In the genomic region with DNA sequence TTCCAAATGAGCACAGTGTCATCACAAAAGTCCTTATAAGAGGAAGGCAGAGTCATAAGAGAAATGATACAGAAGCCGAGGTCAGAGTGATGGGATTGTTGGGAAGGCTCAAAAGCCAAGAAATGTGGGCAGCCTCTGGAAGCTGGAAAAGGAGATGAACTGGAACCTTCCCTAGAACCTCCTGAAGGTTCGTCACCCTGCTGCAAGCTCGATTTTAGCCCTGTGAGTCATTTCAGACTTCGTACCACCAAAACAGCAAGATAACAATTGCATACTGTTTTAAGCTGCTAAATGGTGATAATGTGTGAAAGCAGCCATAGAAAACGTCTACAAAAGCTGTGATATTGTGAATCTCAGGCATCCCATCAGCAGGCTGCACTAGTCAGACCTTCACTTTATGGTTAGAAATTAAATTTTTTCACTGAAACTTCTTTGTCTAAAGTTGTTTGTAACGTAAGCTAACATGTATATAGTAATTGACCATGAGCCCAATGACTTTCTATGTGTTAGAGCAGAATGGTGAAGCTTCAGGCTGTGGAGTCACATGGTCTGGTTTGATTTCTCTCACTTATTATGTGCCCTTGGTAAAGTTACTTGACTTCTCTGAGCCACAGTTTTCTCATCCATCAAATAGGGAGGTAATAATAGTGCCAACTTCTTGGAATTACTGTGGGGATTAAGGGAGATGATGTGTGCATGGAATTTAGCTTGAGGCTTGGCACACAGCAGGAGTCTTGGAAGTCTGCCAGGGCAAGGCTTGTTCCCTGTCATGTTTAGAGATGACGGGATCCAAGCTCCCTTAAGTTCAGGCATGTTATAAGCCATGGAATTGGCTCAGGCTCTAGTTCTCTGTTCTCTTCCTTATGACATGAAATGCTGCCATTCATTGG, we compare ENCODE assay signal across 10 cellular contexts.
A peak's percentile ranks its signal among the peaks of the same experiment; 100 is the strongest.
DNase-seq lines count a peak whose midpoint lies in the region; ATAC-seq, FAIRE-seq and TF ChIP-seq lines count a peak whose summit lies in the region.
"Had no signal": no experiment of that assay in that cellular context is flagged by ENCODE, and none has a peak within 500 bp of the region (broad histone marks: within the 10 kb centered on the region; RNA-seq: fewer than 3 reads in every experiment).

No MANE protein-coding gene starts in this region.

- no peak for TF ChIP-seq EP300 in A549 (IDR thresholded peaks at IDR 0.05)

- DNase-seq in A549 (ENCODE audit: low read depth in 1 of 2, low spot score in 1 of 2) = peak; percentile 4 to 64
- DNase-seq in HFFc6 = peak; percentile 74
- peak; percentile 81 for DNase-seq in RWPE2 (ENCODE audit: low spot score)
- DNase-seq in globus pallidus (ENCODE audit: low spot score) = peak; percentile 40
- no peak for DNase-seq in MM.1S
- DNase-seq in endothelial cell (ENCODE audit: low spot score) = no peak
- no peak for DNase-seq in cerebellum (ENCODE audit: low spot score)
- no peak for DNase-seq in iPS-NIHi7 (ENCODE audit: extremely low spot score)
- DNase-seq: DMS79 treated with DMSO at 0.1 percent for 48 hours had no signal

- H3K4me2 ChIP-seq in A549 = no peak overlapping the region
- no peak overlapping the region for H3K4me2 ChIP-seq in MM.1S (ENCODE audit: low read depth, low read length)

- no peak for TF ChIP-seq CTCF in A549 (IDR thresholded peaks at IDR 0.05)
- TF ChIP-seq CTCF in HFFc6 (IDR thresholded peaks at IDR 0.05) = no peak
- no peak for TF ChIP-seq CTCF in RWPE2 (IDR thresholded peaks at IDR 0.05; ENCODE audit: poor library complexity, severe bottlenecking)
- no peak for TF ChIP-seq CTCF in MM.1S (IDR thresholded peaks at IDR 0.05; ENCODE audit: low read length)
- no peak for TF ChIP-seq CTCF in endothelial cell (IDR thresholded peaks at IDR 0.05; ENCODE audit: unreplicated experiment)

- peak; percentile 19 to 63; a peak in 4 of 6 replicates for ATAC-seq in A549
- ATAC-seq in RWPE2 (ENCODE audit: low read depth) = peak; percentile 94
- ATAC-seq: activated naive CD4-positive, alpha-beta T cell treated with anti-CD3 and anti-CD28 coated beads, Interleukin-2, amount 50 U/mL, for 72 hours had no signal

- H3K36me3 Mint-ChIP-seq in HFFc6 (ENCODE audit: low read depth) (peaks cover 80% of the 10 kb centered on the region), endothelial cell (ENCODE audit: low read depth, unreplicated experiment) (no peaks in the 10 kb centered on the region)

- POLR2A ChIA-PET in A549 (lab: Yijun Ruan, JAX) = no interaction called here

- TF ChIP-seq POLR2A in A549 (IDR thresholded peaks at IDR 0.05; ENCODE audit: low read length) = no peak

- no peak overlapping the region for H3K9ac ChIP-seq in MM.1S (ENCODE audit: low read length)

- peak overlapping the region; percentile 29 for H3K27ac Mint-ChIP-seq in HFFc6
- H3K27ac Mint-ChIP-seq in endothelial cell (ENCODE audit: unreplicated experiment) = no peak overlapping the region

- H3K27me3 ChIP-seq in RWPE2 (ENCODE audit: insufficient read depth, poor library complexity, severe bottlenecking) = no peaks in the 10 kb centered on the region
- no peaks in the 10 kb centered on the region for H3K27me3 ChIP-seq in MM.1S (replicated peaks; ENCODE audit: insufficient read depth, low read length)

- H3K27ac ChIP-seq in A549 (0 out of 6 replicates have a peak overlapping the region, but pooled peaks of 1 of the 2 experiments have one; percentile 5), RWPE2 (ENCODE audit: poor library complexity, severe bottlenecking) (no peak overlapping the region), MM.1S (ENCODE audit: low read length) (no peak overlapping the region)

- peaks cover 6% of the 10 kb centered on the region for H3K27me3 Mint-ChIP-seq in HFFc6 (ENCODE audit: insufficient read depth)
- no peaks in the 10 kb centered on the region for H3K27me3 Mint-ChIP-seq in endothelial cell (ENCODE audit: unreplicated experiment)

- no peaks in the 10 kb centered on the region for H3F3A ChIP-seq in MM.1S (ENCODE audit: insufficient read depth, low read length)

- H3K4me1 ChIP-seq in A549 (peaks cover 10% of the 10 kb centered on the region), RWPE2 (ENCODE audit: insufficient read depth, poor library complexity, severe bottlenecking) (peaks cover 6% of the 10 kb centered on the region), MM.1S (ENCODE audit: low read length) (no peaks in the 10 kb centered on the region)

- H3K4me3 Mint-ChIP-seq in HFFc6 = no peak overlapping the region
- no peak overlapping the region for H3K4me3 Mint-ChIP-seq in endothelial cell (ENCODE audit: unreplicated experiment)

- no peaks in the 10 kb centered on the region for H3K9me3 ChIP-seq in A549
- no peaks in the 10 kb centered on the region for H3K9me3 ChIP-seq in RWPE2 (ENCODE audit: severe bottlenecking)
- no peaks in the 10 kb centered on the region for H3K9me3 ChIP-seq in MM.1S (replicated peaks; ENCODE audit: insufficient read depth, low read length)

- no peaks in the 10 kb centered on the region for H3K9me3 Mint-ChIP-seq in HFFc6
- H3K9me3 Mint-ChIP-seq in endothelial cell (ENCODE audit: unreplicated experiment) = no peaks in the 10 kb centered on the region
- H3K9me3 Mint-ChIP-seq: activated naive CD4-positive, alpha-beta T cell treated with anti-CD3 and anti-CD28 coated beads, Interleukin-2, amount 50 U/mL, for 72 hours had no signal

- no peak overlapping the region for H2AFZ ChIP-seq in MM.1S (ENCODE audit: low read length)

- H3K9me2 ChIP-seq in MM.1S (replicated peaks; ENCODE audit: insufficient read depth, low read length) = no peaks in the 10 kb centered on the region

- H3K79me2 ChIP-seq in MM.1S (ENCODE audit: low read length) = no peaks in the 10 kb centered on the region

- WGBS in A549 (ENCODE audit: missing lambda C conversion rate) = 72% methylated on average over 7 of the region's 7 CpGs

- H3K36me3 ChIP-seq in RWPE2 (ENCODE audit: low read depth) (no peaks in the 10 kb centered on the region), MM.1S (replicated peaks; ENCODE audit: insufficient read depth, low read length) (no peaks in the 10 kb centered on the region; the same call in 1 of the 2 replicates)

- no peaks in the 10 kb centered on the region for H4K20me1 ChIP-seq in MM.1S (ENCODE audit: insufficient read depth, low read length)

- H3K4me3 ChIP-seq in A549 = no peak overlapping the region
- H3K4me3 ChIP-seq in RWPE2 (ENCODE audit: severe bottlenecking) = no peak overlapping the region
- no peak overlapping the region for H3K4me3 ChIP-seq in MM.1S (ENCODE audit: low read length)

- no peak for TF ChIP-seq RAD21 in A549 (conservative IDR thresholded peaks at IDR 0.05 in 1 of 2, IDR thresholded peaks at IDR 0.05 in 1 of 2)

- H3K4me1 Mint-ChIP-seq in HFFc6 (ENCODE audit: low read depth) (peaks cover 38% of the 10 kb centered on the region), endothelial cell (ENCODE audit: unreplicated experiment) (no peaks in the 10 kb centered on the region)

- CTCF ChIA-PET in A549 (lab: Yijun Ruan, JAX) = interaction anchor here (1.0 to 2.6 kb wide), 3 partner anchors 11 to 332 kb away, joined by 3 to 7 read pairs (median 4); no protein-coding TSS in a partner anchor

- no peak for FAIRE-seq in A549 (lab: Jason Lieb, UNC)

TF ChIP-seq in A549, 52 proteins besides CTCF, POLR2A, EP300 and RAD21 (continues in another document):
- TF ChIP-seq KDM5A (IDR thresholded peaks at IDR 0.05) (no peak), FOXS1 (CRISPR knock-in tag; IDR thresholded peaks at IDR 0.05) (no peak), BHLHE40 (IDR thresholded peaks at IDR 0.05; ENCODE audit: low read depth, low read length) (no peak), PHF8 (IDR thresholded peaks at IDR 0.05; ENCODE audit: borderline replicate concordance, low read depth) (no peak), RFX5 (IDR thresholded peaks at IDR 0.05) (no peak), NFE2L2 (conservative IDR thresholded peaks at IDR 0.05; ENCODE audit: low read length) (no peak), CHD2 (IDR thresholded peaks at IDR 0.05; ENCODE audit: low read length, partially characterized antibody) (no peak), ZNF302 (CRISPR knock-in tag; IDR thresholded peaks at IDR 0.05) (no peak)
- TF ChIP-seq, protein P1, sequence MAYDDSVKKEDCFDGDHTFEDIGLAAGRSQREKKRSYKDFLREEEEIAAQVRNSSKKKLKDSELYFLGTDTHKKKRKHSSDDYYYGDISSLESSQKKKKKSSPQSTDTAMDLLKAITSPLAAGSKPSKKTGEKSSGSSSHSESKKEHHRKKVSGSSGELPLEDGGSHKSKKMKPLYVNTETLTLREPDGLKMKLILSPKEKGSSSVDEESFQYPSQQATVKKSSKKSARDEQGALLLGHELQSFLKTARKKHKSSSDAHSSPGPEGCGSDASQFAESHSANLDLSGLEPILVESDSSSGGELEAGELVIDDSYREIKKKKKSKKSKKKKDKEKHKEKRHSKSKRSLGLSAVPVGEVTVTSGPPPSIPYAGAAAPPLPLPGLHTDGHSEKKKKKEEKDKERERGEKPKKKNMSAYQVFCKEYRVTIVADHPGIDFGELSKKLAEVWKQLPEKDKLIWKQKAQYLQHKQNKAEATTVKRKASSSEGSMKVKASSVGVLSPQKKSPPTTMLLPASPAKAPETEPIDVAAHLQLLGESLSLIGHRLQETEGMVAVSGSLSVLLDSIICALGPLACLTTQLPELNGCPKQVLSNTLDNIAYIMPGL (CRISPR knock-in tag; IDR thresholded peaks at IDR 0.05; ENCODE audit: borderline replicate concordance) = no peak
- TF ChIP-seq, protein P2, sequence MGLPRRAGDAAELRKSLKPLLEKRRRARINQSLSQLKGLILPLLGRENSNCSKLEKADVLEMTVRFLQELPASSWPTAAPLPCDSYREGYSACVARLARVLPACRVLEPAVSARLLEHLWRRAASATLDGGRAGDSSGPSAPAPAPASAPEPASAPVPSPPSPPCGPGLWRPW (IDR thresholded peaks at IDR 0.05) = no peak
- TF ChIP-seq, protein P3, sequence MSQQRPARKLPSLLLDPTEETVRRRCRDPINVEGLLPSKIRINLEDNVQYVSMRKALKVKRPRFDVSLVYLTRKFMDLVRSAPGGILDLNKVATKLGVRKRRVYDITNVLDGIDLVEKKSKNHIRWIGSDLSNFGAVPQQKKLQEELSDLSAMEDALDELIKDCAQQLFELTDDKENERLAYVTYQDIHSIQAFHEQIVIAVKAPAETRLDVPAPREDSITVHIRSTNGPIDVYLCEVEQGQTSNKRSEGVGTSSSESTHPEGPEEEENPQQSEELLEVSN (IDR thresholded peaks at IDR 0.05; ENCODE audit: borderline replicate concordance, low read depth) = no peak
- TF ChIP-seq, protein P4, sequence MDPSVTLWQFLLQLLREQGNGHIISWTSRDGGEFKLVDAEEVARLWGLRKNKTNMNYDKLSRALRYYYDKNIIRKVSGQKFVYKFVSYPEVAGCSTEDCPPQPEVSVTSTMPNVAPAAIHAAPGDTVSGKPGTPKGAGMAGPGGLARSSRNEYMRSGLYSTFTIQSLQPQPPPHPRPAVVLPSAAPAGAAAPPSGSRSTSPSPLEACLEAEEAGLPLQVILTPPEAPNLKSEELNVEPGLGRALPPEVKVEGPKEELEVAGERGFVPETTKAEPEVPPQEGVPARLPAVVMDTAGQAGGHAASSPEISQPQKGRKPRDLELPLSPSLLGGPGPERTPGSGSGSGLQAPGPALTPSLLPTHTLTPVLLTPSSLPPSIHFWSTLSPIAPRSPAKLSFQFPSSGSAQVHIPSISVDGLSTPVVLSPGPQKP (IDR thresholded peaks at IDR 0.05; ENCODE audit: low read depth, low read length) = no peak

Comparison
In these comparisons a context has a peak if more than half of its experiments do, and no peak if none do; other contexts are left out.
1. DNase-seq: peak in A549 (2 of 2), HFFc6 (single experiment), RWPE2 (single experiment) and globus pallidus (single experiment); none in MM.1S (single experiment), endothelial cell (single experiment), cerebellum (single experiment) and iPS-NIHi7 (single experiment).